ENCODE assay signal across 1 cellular context in genomic region chr7:116971869-116972268, GRCh38.
TF ChIP-seq lines count a peak whose summit lies in the region.

No MANE protein-coding gene starts in this region.

TF ChIP-seq in K562, 482 proteins besides CTCF, POLR2A, EP300 and RAD21:
- peak; percentile 27; the same call in 1 of the 2 replicates for TF ChIP-seq MYC (IDR thresholded peaks at IDR 0.05; ENCODE audit: low read depth, low read length)
- TF ChIP-seq MYC (CRISPR knock-in tag; IDR thresholded peaks at IDR 0.05; ENCODE audit: borderline replicate concordance, low read depth), result no peak
- TF ChIP-seq, protein P1, sequence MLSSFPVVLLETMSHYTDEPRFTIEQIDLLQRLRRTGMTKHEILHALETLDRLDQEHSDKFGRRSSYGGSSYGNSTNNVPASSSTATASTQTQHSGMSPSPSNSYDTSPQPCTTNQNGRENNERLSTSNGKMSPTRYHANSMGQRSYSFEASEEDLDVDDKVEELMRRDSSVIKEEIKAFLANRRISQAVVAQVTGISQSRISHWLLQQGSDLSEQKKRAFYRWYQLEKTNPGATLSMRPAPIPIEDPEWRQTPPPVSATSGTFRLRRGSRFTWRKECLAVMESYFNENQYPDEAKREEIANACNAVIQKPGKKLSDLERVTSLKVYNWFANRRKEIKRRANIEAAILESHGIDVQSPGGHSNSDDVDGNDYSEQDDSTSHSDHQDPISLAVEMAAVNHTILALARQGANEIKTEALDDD (IDR thresholded peaks at IDR 0.05), result peak; percentile 35; the same call in 1 of the 2 replicates
- no peak for TF ChIP-seq ZNF511 (CRISPR knock-in tag; IDR thresholded peaks at IDR 0.05)
- TF ChIP-seq ZNF561 (CRISPR knock-in tag; conservative IDR thresholded peaks at IDR 0.05), result no peak
- no peak for TF ChIP-seq C11orf30 (IDR thresholded peaks at IDR 0.05; ENCODE audit: low read depth)
- TF ChIP-seq NR2C2 (CRISPR knock-in tag; IDR thresholded peaks at IDR 0.05), result no peak
- TF ChIP-seq NR2C2 (tag; IDR thresholded peaks at IDR 0.05), result peak; percentile 60; the same call in 1 of the 2 replicates
- no peak for TF ChIP-seq NFIC (IDR thresholded peaks at IDR 0.05)
- no peak for TF ChIP-seq XRCC5 (IDR thresholded peaks at IDR 0.05; ENCODE audit: low read depth, low read length)
- no peak for TF ChIP-seq ZNF143 (CRISPR knock-in tag; IDR thresholded peaks at IDR 0.05)
- TF ChIP-seq THRB (CRISPR knock-in tag; conservative IDR thresholded peaks at IDR 0.05), result no peak
- TF ChIP-seq XRCC3 (IDR thresholded peaks at IDR 0.05), result no peak
- no peak for TF ChIP-seq ID3 (CRISPR knock-in tag; IDR thresholded peaks at IDR 0.05)
- TF ChIP-seq ID3 (tag; IDR thresholded peaks at IDR 0.05), result peak; percentile 93
- TF ChIP-seq ESRRA (IDR thresholded peaks at IDR 0.05; ENCODE audit: borderline replicate concordance, low read depth), result 0 out of 2 replicates have a peak, but pooled peaks have one; percentile 37
- TF ChIP-seq, protein P2, sequence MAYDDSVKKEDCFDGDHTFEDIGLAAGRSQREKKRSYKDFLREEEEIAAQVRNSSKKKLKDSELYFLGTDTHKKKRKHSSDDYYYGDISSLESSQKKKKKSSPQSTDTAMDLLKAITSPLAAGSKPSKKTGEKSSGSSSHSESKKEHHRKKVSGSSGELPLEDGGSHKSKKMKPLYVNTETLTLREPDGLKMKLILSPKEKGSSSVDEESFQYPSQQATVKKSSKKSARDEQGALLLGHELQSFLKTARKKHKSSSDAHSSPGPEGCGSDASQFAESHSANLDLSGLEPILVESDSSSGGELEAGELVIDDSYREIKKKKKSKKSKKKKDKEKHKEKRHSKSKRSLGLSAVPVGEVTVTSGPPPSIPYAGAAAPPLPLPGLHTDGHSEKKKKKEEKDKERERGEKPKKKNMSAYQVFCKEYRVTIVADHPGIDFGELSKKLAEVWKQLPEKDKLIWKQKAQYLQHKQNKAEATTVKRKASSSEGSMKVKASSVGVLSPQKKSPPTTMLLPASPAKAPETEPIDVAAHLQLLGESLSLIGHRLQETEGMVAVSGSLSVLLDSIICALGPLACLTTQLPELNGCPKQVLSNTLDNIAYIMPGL (CRISPR knock-in tag; IDR thresholded peaks at IDR 0.05), result no peak
- TF ChIP-seq, protein P3, sequence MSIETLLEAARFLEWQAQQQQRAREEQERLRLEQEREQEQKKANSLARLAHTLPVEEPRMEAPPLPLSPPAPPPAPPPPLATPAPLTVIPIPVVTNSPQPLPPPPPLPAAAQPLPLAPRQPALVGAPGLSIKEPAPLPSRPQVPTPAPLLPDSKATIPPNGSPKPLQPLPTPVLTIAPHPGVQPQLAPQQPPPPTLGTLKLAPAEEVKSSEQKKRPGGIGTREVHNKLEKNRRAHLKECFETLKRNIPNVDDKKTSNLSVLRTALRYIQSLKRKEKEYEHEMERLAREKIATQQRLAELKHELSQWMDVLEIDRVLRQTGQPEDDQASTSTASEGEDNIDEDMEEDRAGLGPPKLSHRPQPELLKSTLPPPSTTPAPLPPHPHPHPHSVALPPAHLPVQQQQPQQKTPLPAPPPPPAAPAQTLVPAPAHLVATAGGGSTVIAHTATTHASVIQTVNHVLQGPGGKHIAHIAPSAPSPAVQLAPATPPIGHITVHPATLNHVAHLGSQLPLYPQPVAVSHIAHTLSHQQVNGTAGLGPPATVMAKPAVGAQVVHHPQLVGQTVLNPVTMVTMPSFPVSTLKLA (conservative IDR thresholded peaks at IDR 0.05), result no peak
- peak; percentile 13; the same call in 1 of the 2 replicates for TF ChIP-seq CXXC5 (CRISPR knock-in tag; IDR thresholded peaks at IDR 0.05)
- no peak for TF ChIP-seq MIER1 (IDR thresholded peaks at IDR 0.05; ENCODE audit: low read depth)
- peak in 1 of 2 experiments; percentile 64; a peak in 2 of 4 replicates for TF ChIP-seq RCOR1 (IDR thresholded peaks at IDR 0.05; ENCODE audit: borderline replicate concordance in 1 of 2, low read depth in 2 of 2, low read length in 2 of 2)
- TF ChIP-seq JUND (IDR thresholded peaks at IDR 0.05; ENCODE audit: borderline replicate concordance, low read depth, low read length), result peak; percentile 28; the same call in 1 of the 2 replicates
- no peak; the same call in 2 of the 3 replicates for TF ChIP-seq JUND (tag; IDR thresholded peaks at IDR 0.05; ENCODE audit: borderline replicate concordance, low read depth, low read length)
- TF ChIP-seq EHMT2 (IDR thresholded peaks at IDR 0.05), result no peak
- peak; percentile 63; the same call in 1 of the 2 replicates for TF ChIP-seq NR2C1 (IDR thresholded peaks at IDR 0.05)
- TF ChIP-seq NR2C1 (tag; IDR thresholded peaks at IDR 0.05), result peak; percentile 78
- 0 out of 2 replicates have a peak, but pooled peaks have one; percentile 30 for TF ChIP-seq BHLHE40 (IDR thresholded peaks at IDR 0.05; ENCODE audit: low read length)
- TF ChIP-seq NFE2 (IDR thresholded peaks at IDR 0.05; ENCODE audit: low read depth), result 0 out of 2 replicates have a peak, but pooled peaks have one; percentile 2
- TF ChIP-seq NFATC3 (IDR thresholded peaks at IDR 0.05), result no peak
- TF ChIP-seq XRCC4 (IDR thresholded peaks at IDR 0.05; ENCODE audit: extremely low read depth, insufficient read depth, insufficient read length), result no peak
- TF ChIP-seq MTA2 (IDR thresholded peaks at IDR 0.05; ENCODE audit: low read depth), result no peak
- TF ChIP-seq ZNF384 (IDR thresholded peaks at IDR 0.05; ENCODE audit: low read depth, low read length), result no peak
- peak; percentile 40; the same call in 1 of the 2 replicates for TF ChIP-seq CTBP1 (IDR thresholded peaks at IDR 0.05; ENCODE audit: borderline replicate concordance)
